Comparison of ENCODE assay signal across 11 cellular contexts in the genomic region with DNA sequence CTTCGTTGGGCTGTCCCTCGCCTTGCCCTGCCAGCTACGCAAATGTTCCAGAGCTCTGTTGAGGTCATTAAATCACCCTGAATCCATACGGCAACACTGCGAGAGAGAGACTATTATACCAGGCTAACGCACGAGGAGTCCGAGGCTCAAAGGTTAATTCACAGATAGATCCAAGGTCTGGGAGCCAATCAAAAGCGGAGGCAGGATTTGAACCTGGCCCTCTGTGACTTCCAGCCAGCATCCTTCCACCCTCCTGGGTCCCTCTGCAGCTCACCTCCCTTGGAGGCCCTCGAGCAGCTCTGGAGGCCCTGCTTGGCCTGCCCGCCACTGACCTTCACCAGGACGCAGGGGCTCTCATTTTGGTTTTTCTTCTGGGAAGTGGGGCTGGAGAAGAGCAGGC. TPM values are rescaled to one million over a fixed set of nuclear protein-coding genes. Genes with fewer than 3 reads are reported as not detected.
DNase-seq lines count a peak whose midpoint lies in the region; ATAC-seq, FAIRE-seq and TF ChIP-seq lines count a peak whose summit lies in the region.
"Had no signal": no experiment of that assay in that cellular context is flagged by ENCODE, and none has a peak within 500 bp of the region (broad histone marks: within the 10 kb centered on the region; RNA-seq: fewer than 3 reads in every experiment).

No MANE protein-coding gene starts in this region.

- no peak for TF ChIP-seq CTCF in fibroblast of lung (conservative IDR thresholded peaks at IDR 0.05 in 1 of 2, IDR thresholded peaks at IDR 0.05 in 1 of 2; ENCODE audit: low read depth in 1 of 2, low read length in 2 of 2)

- no peak overlapping the region for H3K9ac ChIP-seq in fibroblast of lung (ENCODE audit: insufficient read depth, low read length)

- no peaks in the 10 kb centered on the region for H3K79me2 ChIP-seq in fibroblast of lung (ENCODE audit: control insufficient read depth, insufficient read depth, low read length)

- H3K4me1 Mint-ChIP-seq in T-helper 1 cell treated with Interleukin-12 subunit alpha and Interleukin-12 subunit beta and Interleukin-4 antibody, amounts not matched to agents 30 μg/mL and 1 μg/mL, for 36 hours (ENCODE audit: low read depth): peaks cover 1% of the 10 kb centered on the region
- peaks cover 0 to 9% (median 7%) of the 10 kb centered on the region in 3 donors for H3K4me1 Mint-ChIP-seq in T-cell

- POLR2A ChIA-PET in T-cell (lab: Charles Lee): no interaction called here

- H3K4me2 ChIP-seq in fibroblast of lung (ENCODE audit: extremely low read depth, insufficient read depth, low read length): peak overlapping the region; percentile 75

- no peaks in the 10 kb centered on the region for H3K27me3 Mint-ChIP-seq in T-helper 1 cell treated with Interleukin-12 subunit alpha and Interleukin-12 subunit beta and Interleukin-4 antibody, amounts not matched to agents 30 μg/mL and 1 μg/mL, for 36 hours (ENCODE audit: low read depth)
- no peaks in the 10 kb centered on the region for H3K27me3 Mint-ChIP-seq in T-cell

- peak overlapping the region; percentile 56 for H3K4me3 Mint-ChIP-seq in T-helper 1 cell treated with Interleukin-12 subunit alpha and Interleukin-12 subunit beta and Interleukin-4 antibody, amounts not matched to agents 30 μg/mL and 1 μg/mL, for 36 hours
- H3K4me3 Mint-ChIP-seq in T-cell: peak overlapping the region; percentile 61 to 78 (median 70)

- peaks cover 2% of the 10 kb centered on the region for H3K36me3 ChIP-seq in fibroblast of lung (ENCODE audit: control insufficient read depth, insufficient read depth, low read length)
- H3K36me3 ChIP-seq in small intestine (ENCODE audit: control insufficient read depth in 2 of 2, insufficient read depth in 2 of 2, low read length in 2 of 2): no peaks in the 10 kb centered on the region

- peak overlapping the region in 1 of 4 experiments; percentile 60 for H3K4me3 ChIP-seq in fibroblast of lung (replicated peaks in 1 of 4; ENCODE audit: control extremely low read depth in 1 of 4, insufficient read depth in 1 of 4, low read depth in 3 of 4, low read length in 4 of 4)
- peak overlapping the region in 1 of 2 donors; percentile 70 for H3K4me3 ChIP-seq in small intestine (ENCODE audit: low read depth in 1 of 2, low read length in 2 of 2)
- H3K4me3 ChIP-seq: SJCRH30 had no signal

- H3K27ac ChIP-seq in fibroblast of lung (ENCODE audit: insufficient read depth, low read length) (no peak overlapping the region), small intestine (ENCODE audit: low read depth in 1 of 2, low read length in 1 of 2) (peak overlapping the region; percentile 67 to 69)
- H3K27ac ChIP-seq: SJCRH30 had no signal

- H4K20me1 ChIP-seq in fibroblast of lung (ENCODE audit: control insufficient read depth, extremely low read depth, insufficient read depth, low read length): no peaks in the 10 kb centered on the region

- no peaks in the 10 kb centered on the region for H3K9me3 Mint-ChIP-seq in T-helper 1 cell treated with Interleukin-12 subunit alpha and Interleukin-12 subunit beta and Interleukin-4 antibody, amounts not matched to agents 30 μg/mL and 1 μg/mL, for 36 hours
- H3K9me3 Mint-ChIP-seq in T-cell: no peaks in the 10 kb centered on the region

- no peaks in the 10 kb centered on the region for H3K27me3 ChIP-seq in fibroblast of lung (ENCODE audit: control insufficient read depth, insufficient read depth, low read length)
- H3K27me3 ChIP-seq in small intestine (ENCODE audit: control insufficient read depth in 2 of 2, insufficient read depth in 2 of 2, low read length in 2 of 2): no peaks in the 10 kb centered on the region
- H3K27me3 ChIP-seq: SJCRH30 had no signal

- ATAC-seq in T-cell (replicated peaks in 1 of 4) (no peak), HG03039 (IDR thresholded peaks at IDR 0.05; ENCODE audit: unreplicated experiment) (no peak)

- CTCF ChIA-PET in T-cell (lab: Charles Lee): no interaction called here

- DNase-seq in T-helper 1 cell (no peak), T-cell (no peak), fibroblast of lung (ENCODE audit: low read depth in 2 of 2) (no peak), small intestine (peak; percentile 79), NCI-H146 (lab: John Stamatoyannopoulos, UW) (no peak), Kasumi-1 (lab: John Stamatoyannopoulos, UW) (no peak)
- DNase-seq: islet precursor cell, NCI-H2227 treated with DMSO at 0.1 percent for 48 hours, SJCRH30 had no signal

- no peak for FAIRE-seq in small intestine (lab: Jason Lieb, UNC)

- H3K27ac Mint-ChIP-seq in T-helper 1 cell treated with Interleukin-12 subunit alpha and Interleukin-12 subunit beta and Interleukin-4 antibody, amounts not matched to agents 30 μg/mL and 1 μg/mL, for 36 hours: no peak overlapping the region
- H3K27ac Mint-ChIP-seq in T-cell: peak overlapping the region in 1 of 2 donors; percentile 65

- H3K9me3 ChIP-seq in fibroblast of lung (ENCODE audit: control insufficient read depth, insufficient read depth, low read depth, low read length) (no peaks in the 10 kb centered on the region), small intestine (ENCODE audit: control insufficient read depth, low read depth) (no peaks in the 10 kb centered on the region)
- H3K9me3 ChIP-seq: SJCRH30 had no signal

- 33 to 70% (median 56%) methylated on average over 12 of the region's 12 CpGs for WGBS in small intestine, 3 donors

- H2AFZ ChIP-seq in fibroblast of lung (ENCODE audit: low read length): no peak overlapping the region

- H3K4me1 ChIP-seq in fibroblast of lung (ENCODE audit: control insufficient read depth, extremely low read depth, insufficient read depth, low read length) (no peaks in the 10 kb centered on the region), small intestine (ENCODE audit: control insufficient read depth in 2 of 2, insufficient read depth in 1 of 2, low read depth in 1 of 2, low read length in 1 of 2) (no peaks in the 10 kb centered on the region)
- H3K4me1 ChIP-seq: SJCRH30 had no signal

- peaks cover 5% of the 10 kb centered on the region for H3K36me3 Mint-ChIP-seq in T-helper 1 cell treated with Interleukin-12 subunit alpha and Interleukin-12 subunit beta and Interleukin-4 antibody, amounts not matched to agents 30 μg/mL and 1 μg/mL, for 36 hours (ENCODE audit: low read depth)
- peaks cover 9% of the 10 kb centered on the region for H3K36me3 Mint-ChIP-seq in T-cell

RNA-seq across cellular contexts. Expression of gene KIAA1614, which starts 42.1 kb away (rescaled TPM):
- total RNA-seq in T-cell (under 1 TPM; 0.05 to 0.38 (median 0.20) TPM), fibroblast of lung (7.7 and 8.1 TPM in 2 replicates)
- polyA plus RNA-seq in fibroblast of lung (2.0 and 3.0 TPM in 2 replicates), small intestine (1 to 10 TPM in 1 of 3 donors, under 1 TPM in 1, not detected in 1; 0.89 to 2.1 TPM)
- 3.9 TPM in 2 replicates for polyA plus RNA-seq in fibroblast of lung (2012)
- 0.96 and 1.5 TPM in 2 replicates for polyA minus RNA-seq in fibroblast of lung (ENCODE audit: low replicate concordance)
